9 cellular contexts compared by ENCODE assay signal in genomic region chr6:13013681-13014550, GRCh38.
DNase-seq lines count a peak whose midpoint lies in the region; ATAC-seq and TF ChIP-seq lines count a peak whose summit lies in the region.
"Had no signal": no experiment of that assay in that cellular context is flagged by ENCODE, and none has a peak within 500 bp of the region (broad histone marks: within the 10 kb centered on the region; RNA-seq: fewer than 3 reads in every experiment).

No MANE protein-coding gene starts in this region.

- WGBS in lower leg skin, 2 donors = 2 to 6% methylated on average over 34 to 75 of the region's 85 CpGs
- 8% methylated on average over 85 of the region's 85 CpGs for WGBS in thymus

- H3K36me3 Mint-ChIP-seq in activated CD4-positive, alpha-beta T cell treated with anti-CD3 and anti-CD28 coated beads for 36 hours (ENCODE audit: low read depth) = no peaks in the 10 kb centered on the region

- TF ChIP-seq POLR2A in lower leg skin (IDR thresholded peaks at IDR 0.05) = no peak

- H3K9me3 ChIP-seq in thymus (ENCODE audit: control insufficient read depth) = no peaks in the 10 kb centered on the region
- H3K9me3 ChIP-seq: SJSA1 had no signal

- TF ChIP-seq CTCF in cardiac fibroblast (IDR thresholded peaks at IDR 0.05; ENCODE audit: low read depth, low read length) (no peak), lower leg skin (IDR thresholded peaks at IDR 0.05) (no peak)

- peak; percentile 8 for DNase-seq in activated CD4-positive, alpha-beta T cell treated with anti-CD3 and anti-CD28 coated beads for 36 hours
- no peak for DNase-seq in activated CD4-positive, alpha-beta T cell treated with anti-CD3 and anti-CD28 coated beads, Interleukin-2, amount 50 U/mL, for 1 hour
- DNase-seq in cardiac fibroblast (ENCODE audit: low read depth in 2 of 2) (peak; percentile 9 to 20), lower leg skin (ENCODE audit: low spot score in 2 of 2) (no peak)
- no peak for DNase-seq in stimulated activated CD4-positive, alpha-beta T cell treated with anti-CD3 and anti-CD28 coated beads, Interleukin-4, amount 100 ng/mL, for 24 hours

- CTCF ChIA-PET in activated CD4-positive, alpha-beta T cell treated with anti-CD3 and anti-CD28 coated beads for 36 hours (lab: Charles Lee) = no interaction called here

- POLR2A ChIA-PET in activated CD4-positive, alpha-beta T cell treated with anti-CD3 and anti-CD28 coated beads for 36 hours (lab: Charles Lee) = no interaction called here

- intact Hi-C loops in activated CD4-positive, alpha-beta T cell treated with anti-CD3 and anti-CD28 coated beads for 36 hours (cut with DNase I, micrococcal nuclease) = no loop called here
- intact Hi-C loops in lower leg skin (cut with DNase I; ENCODE audit: low total_unique reads) = no loop called here

- H3K27me3 Mint-ChIP-seq in activated CD4-positive, alpha-beta T cell treated with anti-CD3 and anti-CD28 coated beads for 36 hours = peaks cover 46% of the 10 kb centered on the region

- no peak overlapping the region for H3K27ac Mint-ChIP-seq in activated CD4-positive, alpha-beta T cell treated with anti-CD3 and anti-CD28 coated beads for 36 hours

- H3K4me3 ChIP-seq in cardiac fibroblast (replicated peaks in 1 of 2; ENCODE audit: low read depth in 2 of 2, low read length in 2 of 2) = peak overlapping the region; percentile 45 to 51
- H3K4me3 ChIP-seq in lower leg skin (ENCODE audit: low read depth, poor library complexity, severe bottlenecking) = peak overlapping the region; percentile 0
- peak overlapping the region; percentile 47 for H3K4me3 ChIP-seq in thymus (ENCODE audit: low read length)
- H3K4me3 ChIP-seq: SJSA1 had no signal

- H3K4me3 Mint-ChIP-seq in activated CD4-positive, alpha-beta T cell treated with anti-CD3 and anti-CD28 coated beads for 36 hours = peak overlapping the region; percentile 64

- no peaks in the 10 kb centered on the region for H3K36me3 ChIP-seq in thymus (ENCODE audit: control insufficient read depth, insufficient read depth)
- H3K36me3 ChIP-seq: SJSA1 had no signal

- H3K27me3 ChIP-seq in thymus (ENCODE audit: control insufficient read depth, insufficient read depth) = peaks cover 19% of the 10 kb centered on the region

- no peak for ATAC-seq in activated CD4-positive, alpha-beta T cell treated with anti-CD3 and anti-CD28 coated beads for 36 hours
- no peak for ATAC-seq in GM21576 (IDR thresholded peaks at IDR 0.05; ENCODE audit: unreplicated experiment)
- no peak for ATAC-seq in HG03469 (IDR thresholded peaks at IDR 0.05; ENCODE audit: unreplicated experiment)

- no peak overlapping the region for H3K27ac ChIP-seq in thymus (ENCODE audit: low read depth)
- H3K27ac ChIP-seq: SJSA1 had no signal

- H3K9me3 Mint-ChIP-seq in activated CD4-positive, alpha-beta T cell treated with anti-CD3 and anti-CD28 coated beads for 36 hours (ENCODE audit: low read depth) = no peaks in the 10 kb centered on the region

- H3K4me1 Mint-ChIP-seq in activated CD4-positive, alpha-beta T cell treated with anti-CD3 and anti-CD28 coated beads for 36 hours = peaks cover 7% of the 10 kb centered on the region

- peaks cover 9% of the 10 kb centered on the region for H3K4me1 ChIP-seq in thymus (ENCODE audit: control insufficient read depth, insufficient read depth, low read length)
- H3K4me1 ChIP-seq: SJSA1 had no signal

Comparison
In these comparisons a context has a peak if more than half of its experiments do, and no peak if none do; other contexts are left out.
1. DNase-seq: peak in activated CD4-positive, alpha-beta T cell treated with anti-CD3 and anti-CD28 coated beads for 36 hours (single experiment) and cardiac fibroblast (2 of 2); none in activated CD4-positive, alpha-beta T cell treated with anti-CD3 and anti-CD28 coated beads, Interleukin-2, amount 50 U/mL, for 1 hour (single experiment), lower leg skin (0 of 2) and stimulated activated CD4-positive, alpha-beta T cell treated with anti-CD3 and anti-CD28 coated beads, Interleukin-4, amount 100 ng/mL, for 24 hours (single experiment).
2. Peak in every context shown above with its lines, with median percentiles within 50 percentile points of each other: H3K4me3 ChIP-seq.